In genomic region chr15:58331562-58331902, GRCh38 we compare ENCODE assay signal across 8 cellular contexts.
DNase-seq lines count a peak whose midpoint lies in the region; ATAC-seq and TF ChIP-seq lines count a peak whose summit lies in the region.

No MANE protein-coding gene starts in this region.

- no peaks in the 10 kb centered on the region for H4K20me1 ChIP-seq in hepatocyte (ENCODE audit: insufficient read depth, poor library complexity, severe bottlenecking)

- peaks cover 14% of the 10 kb centered on the region for H3K9me3 Mint-ChIP-seq in T-helper 1 cell treated with Interleukin-12 subunit alpha and Interleukin-12 subunit beta and Interleukin-4 antibody, amounts not matched to agents 30 μg/mL and 1 μg/mL, for 36 hours
- H3K9me3 Mint-ChIP-seq in activated T-helper 17 cell treated with anti-CD3 and anti-CD28 coated beads, Interleukin-2, amount 50 U/mL, for 72 hours = peaks cover 5% of the 10 kb centered on the region

- H3K9me3 ChIP-seq in hepatocyte (ENCODE audit: low read depth) = peaks cover 7% of the 10 kb centered on the region

- no peaks in the 10 kb centered on the region for H3K79me2 ChIP-seq in hepatocyte

- H3K4me3 Mint-ChIP-seq in T-helper 1 cell treated with Interleukin-12 subunit alpha and Interleukin-12 subunit beta and Interleukin-4 antibody, amounts not matched to agents 30 μg/mL and 1 μg/mL, for 36 hours = peak overlapping the region; percentile 56
- peak overlapping the region; percentile 80 for H3K4me3 Mint-ChIP-seq in activated T-helper 17 cell treated with anti-CD3 and anti-CD28 coated beads, Interleukin-2, amount 50 U/mL, for 72 hours

- peak overlapping the region; percentile 50 for H3K4me2 ChIP-seq in hepatocyte

- TF ChIP-seq CTCF in hepatocyte (IDR thresholded peaks at IDR 0.05; ENCODE audit: poor library complexity) = no peak

- no peaks in the 10 kb centered on the region for H3K9me2 ChIP-seq in hepatocyte (replicated peaks; ENCODE audit: insufficient read depth)

- no peaks in the 10 kb centered on the region for H3K27me3 ChIP-seq in hepatocyte

- H3K4me3 ChIP-seq in hepatocyte = no peak overlapping the region

- peaks cover 35% of the 10 kb centered on the region for H3K4me1 ChIP-seq in hepatocyte (ENCODE audit: insufficient read depth)

- H3K36me3 Mint-ChIP-seq in T-helper 1 cell treated with Interleukin-12 subunit alpha and Interleukin-12 subunit beta and Interleukin-4 antibody, amounts not matched to agents 30 μg/mL and 1 μg/mL, for 36 hours (ENCODE audit: low read depth) = peaks cover 9% of the 10 kb centered on the region
- no peaks in the 10 kb centered on the region for H3K36me3 Mint-ChIP-seq in activated T-helper 17 cell treated with anti-CD3 and anti-CD28 coated beads, Interleukin-2, amount 50 U/mL, for 72 hours (ENCODE audit: low read depth)

- H3K27me3 Mint-ChIP-seq in T-helper 1 cell treated with Interleukin-12 subunit alpha and Interleukin-12 subunit beta and Interleukin-4 antibody, amounts not matched to agents 30 μg/mL and 1 μg/mL, for 36 hours (ENCODE audit: low read depth) = no peaks in the 10 kb centered on the region
- H3K27me3 Mint-ChIP-seq in activated T-helper 17 cell treated with anti-CD3 and anti-CD28 coated beads, Interleukin-2, amount 50 U/mL, for 72 hours = peaks cover 5% of the 10 kb centered on the region

- ATAC-seq in activated T-helper 17 cell treated with anti-CD3 and anti-CD28 coated beads, Interleukin-2, amount 50 U/mL, for 72 hours (replicated peaks) = no peak

- DNase-seq in T-helper 1 cell = no peak
- DNase-seq in hepatocyte (ENCODE audit: low spot score) = peak; percentile 26
- DNase-seq in NCI-H69 (lab: John Stamatoyannopoulos, UW) = no peak
- DNase-seq in NCI-H146 treated with DMSO at 0.1 percent for 48 hours (lab: John Stamatoyannopoulos, UW; ENCODE audit: unreplicated experiment) = no peak
- no peak for DNase-seq in epidermal melanocyte (ENCODE audit: insufficient read length, low spot score)

- H3K27ac Mint-ChIP-seq in T-helper 1 cell treated with Interleukin-12 subunit alpha and Interleukin-12 subunit beta and Interleukin-4 antibody, amounts not matched to agents 30 μg/mL and 1 μg/mL, for 36 hours = peak overlapping the region; percentile 92
- peak overlapping the region; percentile 100 for H3K27ac Mint-ChIP-seq in activated T-helper 17 cell treated with anti-CD3 and anti-CD28 coated beads, Interleukin-2, amount 50 U/mL, for 72 hours

- no peak overlapping the region for H2AFZ ChIP-seq in hepatocyte

- peaks cover 41% of the 10 kb centered on the region for H3K4me1 Mint-ChIP-seq in T-helper 1 cell treated with Interleukin-12 subunit alpha and Interleukin-12 subunit beta and Interleukin-4 antibody, amounts not matched to agents 30 μg/mL and 1 μg/mL, for 36 hours (ENCODE audit: low read depth)
- peaks cover 41% of the 10 kb centered on the region for H3K4me1 Mint-ChIP-seq in activated T-helper 17 cell treated with anti-CD3 and anti-CD28 coated beads, Interleukin-2, amount 50 U/mL, for 72 hours

- WGBS in hepatocyte (ENCODE audit: low lambda C conversion rate, missing lambda C conversion rate) = 37% methylated on average over 2 of the region's 2 CpGs

- H3K36me3 ChIP-seq in hepatocyte (replicated peaks; ENCODE audit: insufficient read depth, low read depth) = no peaks in the 10 kb centered on the region

- H3K27ac ChIP-seq in hepatocyte (peak overlapping the region; percentile 96), temporal lobe (ENCODE audit: low read depth, low read length) (peak overlapping the region; percentile 83)
